In the genomic region with DNA sequence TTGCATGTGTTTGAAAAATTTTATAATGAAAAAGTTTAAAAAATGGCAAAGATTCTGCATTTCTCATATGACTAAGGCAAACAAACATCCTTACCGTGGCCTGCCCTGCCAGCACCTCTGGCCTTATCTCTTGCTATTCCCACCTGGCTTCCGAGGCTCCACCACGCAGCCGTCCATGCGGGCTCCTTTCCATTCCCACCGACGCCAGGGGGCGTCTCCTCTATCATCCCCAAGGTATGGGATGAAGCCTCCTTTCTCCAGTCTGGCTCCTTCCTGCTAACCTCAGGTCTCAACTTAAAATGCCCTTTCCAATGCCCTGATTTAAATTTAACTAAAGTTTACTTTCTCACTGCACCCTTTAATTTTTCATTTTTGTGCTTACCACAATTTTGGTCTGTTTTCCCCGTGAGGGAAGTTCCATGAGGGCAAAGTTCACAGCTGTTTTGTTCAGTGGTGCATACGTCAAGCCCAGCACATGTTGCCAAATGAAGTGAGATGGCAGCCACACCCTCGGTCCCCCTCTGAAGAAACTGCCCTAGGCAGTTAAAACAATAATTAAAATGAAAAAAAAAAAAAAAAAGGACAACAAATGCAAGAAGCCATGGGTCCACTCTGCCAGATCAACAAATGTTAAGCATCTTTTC, we compare ENCODE assay signal across 9 cellular contexts. TPM values are rescaled to one million over a fixed set of nuclear protein-coding genes. Genes with fewer than 3 reads are reported as not detected.
DNase-seq lines count a peak whose midpoint lies in the region; ATAC-seq and TF ChIP-seq lines count a peak whose summit lies in the region.
"Had no signal": no experiment of that assay in that cellular context is flagged by ENCODE, and none has a peak within 500 bp of the region (broad histone marks: within the 10 kb centered on the region; RNA-seq: fewer than 3 reads in every experiment).

No MANE protein-coding gene starts in this region.

- intact Hi-C loops in natural killer cell (cut with micrococcal nuclease): no loop called here

- no peak overlapping the region for H3K27ac Mint-ChIP-seq in natural killer cell
- H3K27ac Mint-ChIP-seq: activated naive CD8-positive, alpha-beta T cell had no signal

- peaks cover 3 to 7% of the 10 kb centered on the region in 2 donors for H3K9me3 Mint-ChIP-seq in natural killer cell

- H3K4me1 Mint-ChIP-seq in natural killer cell: peaks cover 0 to 6% of the 10 kb centered on the region in 2 donors

- H3K36me3 Mint-ChIP-seq in natural killer cell: peaks cover 10% of the 10 kb centered on the region

- DNase-seq in A172 (ENCODE audit: low spot score): peak; percentile 43
- peak; percentile 34 for DNase-seq in NOMO-1 (lab: John Stamatoyannopoulos, UW; ENCODE audit: unreplicated experiment in 2 of 2)
- DNase-seq in choroid plexus epithelial cell (ENCODE audit: low read depth): peak; percentile 29
- no peak for DNase-seq in natural killer cell
- DNase-seq in NCI-H345 treated with DMSO at 0.1 percent for 48 hours (lab: John Stamatoyannopoulos, UW; ENCODE audit: unreplicated experiment): no peak

- H3K4me3 ChIP-seq in GM12875 (ENCODE audit: low read depth, low read length) (no peak overlapping the region), choroid plexus epithelial cell (ENCODE audit: low read depth, low read length) (no peak overlapping the region)

- ATAC-seq in natural killer cell: peak in 2 of 3 donors; percentile 30 to 46
- no peak for ATAC-seq in activated CD4-positive, CD25-positive, alpha-beta regulatory T cell treated with anti-CD3 and anti-CD28 coated beads, Interleukin-2, amount 50 U/mL, for 24 hours
- no peak for ATAC-seq in GM21723 (IDR thresholded peaks at IDR 0.05; ENCODE audit: unreplicated experiment)

- H3K4me3 Mint-ChIP-seq in natural killer cell: no peak overlapping the region
- H3K4me3 Mint-ChIP-seq: activated naive CD8-positive, alpha-beta T cell had no signal

- H3K27me3 Mint-ChIP-seq in natural killer cell (ENCODE audit: low read depth in 2 of 2): peaks cover 16 to 29% of the 10 kb centered on the region in 2 donors
- H3K27me3 Mint-ChIP-seq: activated naive CD8-positive, alpha-beta T cell had no signal

- TF ChIP-seq CTCF in GM12875 (IDR thresholded peaks at IDR 0.05; ENCODE audit: borderline replicate concordance, insufficient read depth, low read depth, low read length) (peak; percentile 35; the same call in 1 of the 2 replicates), choroid plexus epithelial cell (conservative IDR thresholded peaks at IDR 0.05; ENCODE audit: low read depth, low read length) (peak; percentile 65), natural killer cell (IDR thresholded peaks at IDR 0.05) (peak; percentile 30)

RNA-seq across cellular contexts. Expression of a gene that starts 13.3 kb away (rescaled TPM):
- 0.31 and 0.69 TPM in 2 replicates for total RNA-seq in A172 (2014; rRNA removed; shearing (Covaris generic))
- total RNA-seq in natural killer cell: under 1 TPM; 0.41 to 0.90 (median 0.49) TPM

Comparison
In these comparisons a context has a peak if more than half of its experiments do, and no peak if none do; other contexts are left out.
1. DNase-seq: peak in A172 (single experiment), NOMO-1 (2 of 2) and choroid plexus epithelial cell (single experiment); none in natural killer cell (single experiment) and NCI-H345 treated with DMSO at 0.1 percent for 48 hours (single experiment).
2. ATAC-seq: peak in natural killer cell (2 of 3); none in activated CD4-positive, CD25-positive, alpha-beta regulatory T cell treated with anti-CD3 and anti-CD28 coated beads, Interleukin-2, amount 50 U/mL, for 24 hours (0 of 2) and GM21723 (single experiment).
3. Peak in every context shown above with its lines, with median percentiles within 50 percentile points of each other: CTCF ChIP-seq.